In the genomic region with DNA sequence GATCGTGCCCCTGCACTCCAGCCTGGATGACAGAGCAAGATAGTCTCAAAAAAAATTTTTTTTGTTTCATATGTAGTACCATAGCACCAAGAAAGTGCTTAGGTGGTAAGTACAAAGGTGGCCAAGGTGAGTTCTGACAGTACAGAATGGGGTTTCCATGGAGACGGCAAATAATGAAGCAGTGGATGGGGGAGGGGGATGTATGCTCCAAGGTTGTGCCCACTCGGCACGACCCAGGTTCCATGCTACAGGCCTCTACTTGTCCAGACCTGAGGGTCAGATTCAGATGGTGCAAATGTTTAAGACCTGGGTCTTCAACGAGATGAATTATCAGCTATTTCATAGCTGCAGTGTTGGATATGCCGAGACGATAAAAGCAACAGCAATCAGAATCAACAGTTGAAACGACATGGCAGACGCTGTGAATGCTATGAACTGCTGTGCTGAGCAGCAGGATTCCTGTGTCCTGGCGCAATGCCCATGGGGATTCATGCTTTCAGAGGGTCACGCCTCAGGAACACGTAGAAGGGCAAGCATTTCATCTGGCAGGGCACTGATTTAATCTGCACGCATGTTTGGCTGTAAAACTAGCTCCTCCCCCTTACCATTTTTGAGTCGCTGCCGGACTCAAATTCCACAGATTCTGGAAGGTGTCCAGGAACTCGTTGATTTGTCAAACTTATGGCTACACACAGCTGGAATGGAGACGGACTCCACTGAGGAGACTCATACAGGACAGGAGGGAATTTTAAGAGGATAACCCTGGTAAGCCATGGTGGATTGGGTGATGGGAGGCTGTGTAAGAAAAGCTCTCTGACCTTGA, we compare ENCODE assay signal across 8 cellular contexts.
DNase-seq lines count a peak whose midpoint lies in the region; ATAC-seq, FAIRE-seq and TF ChIP-seq lines count a peak whose summit lies in the region.

No MANE protein-coding gene starts in this region.

- peaks cover 4 to 6% of the 10 kb centered on the region in 2 donors for H3K4me1 ChIP-seq in lung (ENCODE audit: control insufficient read depth in 2 of 2, insufficient read depth in 2 of 2, low read length in 2 of 2)

- H3K36me3 ChIP-seq in bronchial epithelial cell (ENCODE audit: control insufficient read depth, insufficient read depth, low read length): no peaks in the 10 kb centered on the region
- H3K36me3 ChIP-seq in lung (ENCODE audit: control insufficient read depth in 2 of 2, insufficient read depth in 2 of 2, low read length in 2 of 2): no peaks in the 10 kb centered on the region

- H3K4me3 ChIP-seq in AG10803 (ENCODE audit: low read length) (no peak overlapping the region), bronchial epithelial cell (ENCODE audit: low read depth, low read length) (no peak overlapping the region), lung (no peak overlapping the region)

- TF ChIP-seq CTCF in AG10803 (conservative IDR thresholded peaks at IDR 0.05; ENCODE audit: low read length): no peak
- TF ChIP-seq CTCF in bronchial epithelial cell (IDR thresholded peaks at IDR 0.05; ENCODE audit: insufficient read depth, low read length, severe bottlenecking): no peak
- no peak for TF ChIP-seq CTCF in lung (IDR thresholded peaks at IDR 0.05; ENCODE audit: control extremely low read depth, extremely low read depth)

- DNase-seq in AG10803 (ENCODE audit: low read depth): peak; percentile 100
- peak; percentile 22 for DNase-seq in NCI-H2029 treated with DMSO at 0.1 percent for 48 hours (lab: John Stamatoyannopoulos, UW)
- DNase-seq in bronchial epithelial cell (ENCODE audit: low read depth): peak; percentile 100
- peak; percentile 89 for DNase-seq in lung (ENCODE audit: low spot score)
- no peak for DNase-seq in GDM1 (lab: John Stamatoyannopoulos, UW)
- DNase-seq in GM19238 (ENCODE audit: insufficient read length, low spot score): no peak
- no peak for DNase-seq in effector CD4-positive, alpha-beta T cell

- peak overlapping the region; percentile 57 to 64 for H3K27ac ChIP-seq in lung (ENCODE audit: low read depth in 1 of 2, low read length in 1 of 2)

- FAIRE-seq in bronchial epithelial cell (lab: Jason Lieb, UNC): peak; percentile 97

- WGBS in lung, 2 donors: 39 to 61% methylated on average over 17 of the region's 17 CpGs

- ATAC-seq in lung (ENCODE audit: insufficient read depth, low FRiP score): peak; percentile 83
- ATAC-seq in GM19324 (IDR thresholded peaks at IDR 0.05; ENCODE audit: low FRiP score, unreplicated experiment): no peak

- no peaks in the 10 kb centered on the region for H3K27me3 ChIP-seq in bronchial epithelial cell (ENCODE audit: control insufficient read depth, insufficient read depth, low read length)
- H3K27me3 ChIP-seq in lung (ENCODE audit: control insufficient read depth, insufficient read depth): no peaks in the 10 kb centered on the region

- H3K9me3 ChIP-seq in lung (ENCODE audit: control insufficient read depth in 2 of 2, insufficient read depth in 1 of 2, low read length in 1 of 2): no peaks in the 10 kb centered on the region

Comparison
In these comparisons a context has a peak if more than half of its experiments do, and no peak if none do; other contexts are left out.
1. DNase-seq: peak in AG10803 (single experiment), NCI-H2029 treated with DMSO at 0.1 percent for 48 hours (single experiment), bronchial epithelial cell (single experiment) and lung (single experiment); none in GDM1 (single experiment), GM19238 (single experiment) and effector CD4-positive, alpha-beta T cell (single experiment).